Comparison of ENCODE assay signal across 8 cellular contexts in the genomic region with DNA sequence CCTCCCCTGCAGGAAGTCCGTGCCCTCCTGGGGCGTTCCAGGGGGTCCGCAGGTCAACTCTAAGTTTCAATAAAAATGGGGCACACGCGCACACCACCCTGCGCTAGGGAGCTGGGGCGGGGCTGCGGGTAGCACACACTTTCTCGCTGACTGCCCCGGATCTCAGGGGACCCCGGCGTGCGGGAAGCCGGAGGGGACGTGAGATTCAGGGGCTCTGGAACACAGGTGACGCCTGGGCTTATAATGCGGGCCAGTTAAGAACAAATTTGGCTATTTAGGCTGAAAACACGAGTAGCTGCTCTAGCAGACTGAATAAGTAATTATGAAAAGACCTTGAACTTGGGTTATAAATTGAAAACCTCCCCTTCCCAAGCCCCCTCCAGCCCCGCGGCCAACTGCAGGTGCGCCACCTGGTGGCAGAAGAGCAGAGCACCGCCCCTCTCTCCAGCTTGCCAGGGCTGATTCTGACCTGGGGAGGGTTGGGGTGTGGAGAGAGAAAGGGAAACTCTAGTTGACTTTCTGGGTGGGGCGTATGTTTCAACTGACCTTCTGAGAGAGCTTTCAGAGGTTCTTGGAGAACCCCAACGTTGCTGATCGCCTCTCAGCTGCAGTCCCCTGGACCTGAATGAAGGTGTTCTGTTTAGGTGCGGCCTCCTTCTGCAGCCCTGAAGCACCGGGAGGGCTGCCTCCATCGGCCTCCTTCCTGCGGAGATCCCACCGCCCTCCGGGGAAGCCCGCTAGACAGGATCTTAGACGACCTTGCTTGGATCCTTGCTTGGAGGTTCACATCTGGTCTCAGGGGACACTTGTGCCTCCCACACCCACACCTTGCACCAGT.
A peak's percentile ranks its signal among the peaks of the same experiment; 100 is the strongest.
DNase-seq lines count a peak whose midpoint lies in the region; ATAC-seq and TF ChIP-seq lines count a peak whose summit lies in the region.

No MANE protein-coding gene starts in this region.

- POLR2A ChIA-PET in CD4-positive, alpha-beta T cell (lab: Charles Lee): no interaction called here

- H3K4me1 Mint-ChIP-seq in CD4-positive, alpha-beta T cell (ENCODE audit: low read depth): peaks cover 11% of the 10 kb centered on the region
- no peaks in the 10 kb centered on the region for H3K4me1 Mint-ChIP-seq in mesothelial cell of epicardium

- peak; percentile 65 for ATAC-seq in CD4-positive, alpha-beta T cell (ENCODE audit: poor library complexity)
- ATAC-seq in GM21381 (IDR thresholded peaks at IDR 0.05; ENCODE audit: unreplicated experiment): peak; percentile 84
- ATAC-seq in activated CD4-positive, CD25-positive, alpha-beta regulatory T cell treated with anti-CD3 and anti-CD28 coated beads, Interleukin-2, amount 50 U/mL, for 24 hours: peak; percentile 68 to 75

- no peaks in the 10 kb centered on the region for H3K9me3 ChIP-seq in CD4-positive, alpha-beta T cell (ENCODE audit: control insufficient read depth, low read length)

- no peak overlapping the region for H3K4me3 ChIP-seq in choroid plexus epithelial cell (ENCODE audit: low read depth, low read length)

- peaks cover 8% of the 10 kb centered on the region for H3K27me3 ChIP-seq in CD4-positive, alpha-beta T cell (ENCODE audit: control insufficient read depth, insufficient read depth, low read length)

- H3K27ac Mint-ChIP-seq in CD4-positive, alpha-beta T cell: no peak overlapping the region
- H3K27ac Mint-ChIP-seq in mesothelial cell of epicardium: no peak overlapping the region

- peak; percentile 25 to 64 (median 43) for DNase-seq in CD4-positive, alpha-beta T cell
- peak; percentile 14 for DNase-seq in LHCN-M2 (ENCODE audit: low read depth)
- DNase-seq in choroid plexus epithelial cell (ENCODE audit: low read depth): no peak
- DNase-seq in mesothelial cell of epicardium (ENCODE audit: low spot score in 2 of 2, unreplicated experiment in 2 of 2): peak; percentile 46 to 69
- peak in 5 of 6 experiments; percentile 32 to 66 (median 43) for DNase-seq in stimulated activated naive CD4-positive, alpha-beta T cell (lab: John Stamatoyannopoulos, UW)
- DNase-seq in putamen (ENCODE audit: low spot score): no peak

- no peak overlapping the region for H3K27ac ChIP-seq in CD4-positive, alpha-beta T cell (ENCODE audit: low read depth, low read length)

- TF ChIP-seq CTCF in CD4-positive, alpha-beta T cell (IDR thresholded peaks at IDR 0.05): peak; percentile 98
- TF ChIP-seq CTCF in choroid plexus epithelial cell (conservative IDR thresholded peaks at IDR 0.05; ENCODE audit: low read depth, low read length): peak; percentile 92
- peak; percentile 94 for TF ChIP-seq CTCF in mesothelial cell of epicardium (IDR thresholded peaks at IDR 0.05; ENCODE audit: unreplicated experiment)

- H3K27me3 Mint-ChIP-seq in CD4-positive, alpha-beta T cell: peaks cover 32% of the 10 kb centered on the region
- H3K27me3 Mint-ChIP-seq in mesothelial cell of epicardium (ENCODE audit: low read depth): no peaks in the 10 kb centered on the region

- peak overlapping the region; percentile 70 for H3K4me3 Mint-ChIP-seq in CD4-positive, alpha-beta T cell
- H3K4me3 Mint-ChIP-seq in mesothelial cell of epicardium: peak overlapping the region; percentile 34

- CTCF ChIA-PET in CD4-positive, alpha-beta T cell (lab: Charles Lee): interaction anchor here (0.5 to 1.3 kb wide), 11 partner anchors 8 to 1254 kb away, joined by 3 to 7 read pairs (median 3); no protein-coding TSS in a partner anchor

- H3K36me3 Mint-ChIP-seq in CD4-positive, alpha-beta T cell (ENCODE audit: low read depth): no peaks in the 10 kb centered on the region
- peaks cover 8% of the 10 kb centered on the region for H3K36me3 Mint-ChIP-seq in mesothelial cell of epicardium

- H3K9me3 Mint-ChIP-seq in CD4-positive, alpha-beta T cell: no peaks in the 10 kb centered on the region
- H3K9me3 Mint-ChIP-seq in mesothelial cell of epicardium: no peaks in the 10 kb centered on the region

- intact Hi-C loops in CD4-positive, alpha-beta T cell (cut with DNase I, micrococcal nuclease): loop anchor here in 1 of 2 experiments (5.0 kb wide), 1 partner anchor 430 kb away; no protein-coding TSS in a partner anchor

Comparison
In these comparisons a context has a peak if more than half of its experiments do, and no peak if none do; other contexts are left out.
1. DNase-seq: peak in CD4-positive, alpha-beta T cell (10 of 10), LHCN-M2 (single experiment), mesothelial cell of epicardium (2 of 2) and stimulated activated naive CD4-positive, alpha-beta T cell (5 of 6); none in choroid plexus epithelial cell (single experiment) and putamen (single experiment).
2. Peak in every context shown above with its lines, with median percentiles within 50 percentile points of each other: ATAC-seq and CTCF ChIP-seq.